8 cellular contexts compared by ENCODE assay signal in genomic region chr3:15556512-15556911, GRCh38. TPM values are rescaled to one million over a fixed set of nuclear protein-coding genes. Genes with fewer than 3 reads are reported as not detected.
DNase-seq lines count a peak whose midpoint lies in the region; ATAC-seq and TF ChIP-seq lines count a peak whose summit lies in the region.

No MANE protein-coding gene starts in this region.

- H3K27ac Mint-ChIP-seq in activated naive CD4-positive, alpha-beta T cell treated with anti-CD3 and anti-CD28 coated beads, Interleukin-2, amount 50 U/mL, for 72 hours: peak overlapping the region; percentile 79 to 86
- no peak overlapping the region for H3K27ac Mint-ChIP-seq in MCF 10A (ENCODE audit: low read depth, unreplicated experiment)

- peak; percentile 79 to 86 for ATAC-seq in activated naive CD4-positive, alpha-beta T cell treated with anti-CD3 and anti-CD28 coated beads, Interleukin-2, amount 50 U/mL, for 72 hours
- peak; percentile 68 for ATAC-seq in HG02970 (IDR thresholded peaks at IDR 0.05; ENCODE audit: low FRiP score, unreplicated experiment)

- peaks cover 5% of the 10 kb centered on the region for H3K4me1 Mint-ChIP-seq in MCF 10A (ENCODE audit: insufficient read depth, unreplicated experiment)

- H3K27me3 Mint-ChIP-seq in MCF 10A (ENCODE audit: insufficient read depth, unreplicated experiment): no peaks in the 10 kb centered on the region

- TF ChIP-seq CTCF in MCF 10A (IDR thresholded peaks at IDR 0.05; ENCODE audit: unreplicated experiment): no peak

- H3K4me3 Mint-ChIP-seq in MCF 10A (ENCODE audit: unreplicated experiment): no peak overlapping the region

- no TSS peak for BruUV-seq in MCF 10A (replicated peaks; lab: Mats Ljungman, UMichigan)

- CTCF ChIA-PET in MCF 10A (lab: Yijun Ruan, JAX): interaction anchor here (0.6 to 3.0 kb wide), 19 partner anchors 9 to 454 kb away, joined by 3 to 28 read pairs (median 4); no protein-coding TSS in a partner anchor

- DNase-seq in activated naive CD4-positive, alpha-beta T cell treated with anti-CD3 and anti-CD28 coated beads, Interleukin-2, amount 50 U/mL, for 72 hours (ENCODE audit: low spot score in 2 of 2): no peak
- DNase-seq in activated naive CD4-positive, alpha-beta T cell treated with anti-CD3 and anti-CD28 coated beads, Interleukin-2, amount 50 U/mL, for 16 hours: no peak
- DNase-seq in SKM-1 (lab: John Stamatoyannopoulos, UW; ENCODE audit: unreplicated experiment): peak; percentile 73
- peak; percentile 31 for DNase-seq in superior temporal gyrus (ENCODE audit: extremely low spot score)
- DNase-seq in MCF 10A (ENCODE audit: unreplicated experiment): no peak
- no peak for DNase-seq in NCI-H82 treated with DMSO at 0.1 percent for 48 hours (lab: John Stamatoyannopoulos, UW; ENCODE audit: unreplicated experiment)
- DNase-seq in HuH-7.5 (ENCODE audit: low spot score): no peak

- intact Hi-C loops in MCF 10A (cut with micrococcal nuclease): loop anchor here (5.0 kb wide), 1 partner anchor 129 kb away; the partner anchor contains the start of genes EAF1 and METTL6

- POLR2A ChIA-PET in MCF 10A (lab: Yijun Ruan, JAX): interaction anchor here (0.7 kb wide), 1 partner anchor 437 kb away, joined by 3 read pairs; no protein-coding TSS in a partner anchor

- H3K9me3 Mint-ChIP-seq in activated naive CD4-positive, alpha-beta T cell treated with anti-CD3 and anti-CD28 coated beads, Interleukin-2, amount 50 U/mL, for 72 hours: no peaks in the 10 kb centered on the region
- H3K9me3 Mint-ChIP-seq in MCF 10A (ENCODE audit: unreplicated experiment): no peaks in the 10 kb centered on the region

- no peaks in the 10 kb centered on the region for H3K36me3 Mint-ChIP-seq in activated naive CD4-positive, alpha-beta T cell treated with anti-CD3 and anti-CD28 coated beads, Interleukin-2, amount 50 U/mL, for 72 hours
- H3K36me3 Mint-ChIP-seq in MCF 10A (ENCODE audit: insufficient read depth, unreplicated experiment): peaks cover 27% of the 10 kb centered on the region

RNA-seq across cellular contexts. Expression of gene COLQ, which starts 35.0 kb away (rescaled TPM):
- 1 to 10 TPM in 1 of 2 donors, under 1 TPM in 1; 0.98 to 2.9 TPM for total RNA-seq in activated naive CD4-positive, alpha-beta T cell treated with anti-CD3 and anti-CD28 coated beads, Interleukin-2, amount 50 U/mL, for 72 hours
- total RNA-seq in MCF 10A (2022): 0.44 and 1.4 TPM in 2 replicates

RNA-seq across cellular contexts. Expression of gene HACL1, which starts 44.9 kb away (rescaled TPM):
- 10 to 100 TPM; 22.7 to 34.2 TPM for total RNA-seq in activated naive CD4-positive, alpha-beta T cell treated with anti-CD3 and anti-CD28 coated beads, Interleukin-2, amount 50 U/mL, for 72 hours
- total RNA-seq in MCF 10A (2022): 19.6 and 21.0 TPM in 2 replicates

RNA-seq across cellular contexts. Expression of gene BTD, which starts 45.0 kb away (rescaled TPM):
- 10 to 100 TPM in 1 of 2 donors, 1 to 10 TPM in 1; 6.0 to 14.3 TPM for total RNA-seq in activated naive CD4-positive, alpha-beta T cell treated with anti-CD3 and anti-CD28 coated beads, Interleukin-2, amount 50 U/mL, for 72 hours
- total RNA-seq in MCF 10A (2022): 5.9 and 7.2 TPM in 2 replicates

Comparison
In these comparisons a context has a peak if more than half of its experiments do, and no peak if none do; other contexts are left out.
1. DNase-seq: peak in SKM-1 (single experiment) and superior temporal gyrus (single experiment); none in activated naive CD4-positive, alpha-beta T cell treated with anti-CD3 and anti-CD28 coated beads, Interleukin-2, amount 50 U/mL, for 72 hours (0 of 2), activated naive CD4-positive, alpha-beta T cell treated with anti-CD3 and anti-CD28 coated beads, Interleukin-2, amount 50 U/mL, for 16 hours (single experiment), MCF 10A (single experiment), NCI-H82 treated with DMSO at 0.1 percent for 48 hours (single experiment) and HuH-7.5 (single experiment).